In the genomic region with DNA sequence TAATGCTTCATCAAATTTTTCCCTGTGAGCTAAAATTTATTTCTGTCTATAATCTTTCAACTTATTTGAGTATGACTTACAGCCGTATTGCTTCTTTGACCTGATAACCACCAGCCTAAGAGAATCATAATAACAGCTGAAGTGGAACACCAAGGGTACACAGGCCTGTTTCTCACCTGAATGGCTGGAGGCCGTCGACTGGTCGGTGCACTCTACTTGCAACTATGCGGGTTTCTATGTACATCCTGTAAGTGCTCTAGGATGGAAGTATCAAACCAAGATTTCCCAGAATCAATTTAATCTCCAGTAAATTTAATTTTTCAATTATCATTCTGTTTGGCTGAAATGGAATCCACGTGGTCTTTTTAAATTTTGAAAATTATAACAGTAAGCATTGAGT, we compare ENCODE assay signal across 19 cellular contexts.
"Had no signal": no experiment of that assay in that cellular context is flagged by ENCODE, and none has a peak within 500 bp of the region (broad histone marks: within the 10 kb centered on the region; RNA-seq: fewer than 3 reads in every experiment).

No MANE protein-coding gene starts in this region.

- DNase-seq: stimulated activated CD4-positive, alpha-beta T cell treated with anti-CD3 and anti-CD28 coated beads, Interleukin-2, amount 100 ng/mL, for 48 hours; stimulated activated CD4-positive, alpha-beta T cell treated with anti-CD3 and anti-CD28 coated beads, Interleukin-4, amount 100 ng/mL, for 1 hour; stimulated activated CD4-positive, alpha-beta T cell treated with anti-CD3 and anti-CD28 coated beads, Interleukin-4, amount 100 ng/mL, for 24 hours; stimulated activated CD4-positive, alpha-beta T cell treated with anti-CD3 and anti-CD28 coated beads, Interleukin-4, amount 100 ng/mL, for 4 hours; stimulated activated CD8-positive, alpha-beta memory T cell treated with anti-CD3 and anti-CD28 coated beads, Interleukin-4, amount 100 ng/mL, for 48 hours; stimulated activated naive B cell treated with anti-CD40 and anti-IgM and Interleukin-4, amounts not matched to agents 10 μg/mL and 1 μg/mL and 100 μg/mL, for 72 hours; stimulated activated naive CD4-positive, alpha-beta T cell; stimulated activated naive CD4-positive, alpha-beta T cell treated with Interleukin-2 at 50 U/mL for 16 hours; stimulated activated naive CD8-positive, alpha-beta T cell treated with anti-CD3 and anti-CD28 coated beads, Interleukin-15, amount 100 ng/mL, for 72 hours; stimulated activated naive CD8-positive, alpha-beta T cell treated with anti-CD3 and anti-CD28 coated beads, Interleukin-15, Interleukin-2, amounts not matched to agents 100 U/mL and 50 U/mL, for 24 hours; stomach; substantia nigra; testis; thyroid gland; tibial artery; transverse colon; upper lobe of left lung; upper lobe of right lung; uterus had no signal
